In genomic region chr1:109185990-109186703, GRCh38 we compare ENCODE assay signal across 10 cellular contexts. TPM values are rescaled to one million over a fixed set of nuclear protein-coding genes. Genes with fewer than 3 reads are reported as not detected.
DNase-seq lines count a peak whose midpoint lies in the region; ATAC-seq and TF ChIP-seq lines count a peak whose summit lies in the region.
"Had no signal": no experiment of that assay in that cellular context is flagged by ENCODE, and none has a peak within 500 bp of the region (broad histone marks: within the 10 kb centered on the region; RNA-seq: fewer than 3 reads in every experiment).

No MANE protein-coding gene starts in this region.

- no peak for DNase-seq in right atrium auricular region (ENCODE audit: low spot score)
- DNase-seq in cardiac septum (ENCODE audit: low spot score) = no peak
- peak in 1 of 4 donors; percentile 51 for DNase-seq in body of pancreas
- peak; percentile 68 for DNase-seq in upper lobe of right lung
- DNase-seq in LoVo (ENCODE audit: low spot score) = no peak
- no peak for DNase-seq in trophoblast cell
- DNase-seq in UCSD-AML1 (lab: John Stamatoyannopoulos, UW; ENCODE audit: unreplicated experiment) = no peak
- DNase-seq: activated CD4-positive, alpha-beta T cell treated with anti-CD3 and anti-CD28 coated beads for 48 hours; activated effector memory CD4-positive, alpha-beta T cell treated with anti-CD3 and anti-CD28 coated beads, Interleukin-2, amount 50 U/mL, for 16 hours had no signal

- H4K8ac ChIP-seq in trophoblast cell (ENCODE audit: low read depth, low read length) = no peak overlapping the region

- H3K9me3 ChIP-seq in right atrium auricular region (no peaks in the 10 kb centered on the region), body of pancreas (no peaks in the 10 kb centered on the region), muscle layer of duodenum (ENCODE audit: control insufficient read depth in 1 of 2, low read length in 2 of 2) (no peaks in the 10 kb centered on the region), upper lobe of right lung (no peaks in the 10 kb centered on the region), trophoblast cell (ENCODE audit: insufficient read depth, low read depth, low read length) (no peaks in the 10 kb centered on the region)

- no peak overlapping the region for H2BK5ac ChIP-seq in trophoblast cell (ENCODE audit: low read depth, low read length, poor library complexity)

- no peak overlapping the region for H2AFZ ChIP-seq in trophoblast cell (ENCODE audit: insufficient read depth, low read length, poor library complexity)

- WGBS in body of pancreas, 2 donors = 40 to 43% methylated on average over 5 of the region's 5 CpGs
- no CpG with 5 or more reads among the region's 5 CpGs for WGBS in trophoblast cell (ENCODE audit: extremely low coverage, insufficient coverage, insufficient read length)

- H3K4me1 ChIP-seq in right atrium auricular region = peaks cover 0 to 14% of the 10 kb centered on the region in 2 donors
- peaks cover 69% of the 10 kb centered on the region for H3K4me1 ChIP-seq in body of pancreas
- peaks cover 5 to 20% of the 10 kb centered on the region in 2 donors for H3K4me1 ChIP-seq in muscle layer of duodenum (ENCODE audit: control insufficient read depth in 1 of 2, insufficient read depth in 2 of 2, low read length in 2 of 2)
- H3K4me1 ChIP-seq in upper lobe of right lung = peaks cover 20% of the 10 kb centered on the region
- H3K4me1 ChIP-seq in trophoblast cell (ENCODE audit: control insufficient read depth in 1 of 2, insufficient read depth in 2 of 2, low read length in 2 of 2) = peaks cover 0 to 3% of the 10 kb centered on the region in 2 experiments

- no peak for TF ChIP-seq POLR2A in body of pancreas (IDR thresholded peaks at IDR 0.05)

- no peaks in the 10 kb centered on the region for H3K27me3 ChIP-seq in right atrium auricular region
- H3K27me3 ChIP-seq in body of pancreas = no peaks in the 10 kb centered on the region
- no peaks in the 10 kb centered on the region for H3K27me3 ChIP-seq in muscle layer of duodenum (ENCODE audit: low read depth, low read length)
- no peaks in the 10 kb centered on the region for H3K27me3 ChIP-seq in upper lobe of right lung
- no peaks in the 10 kb centered on the region for H3K27me3 ChIP-seq in trophoblast cell (ENCODE audit: insufficient read depth, low read length)

- H3K18ac ChIP-seq in trophoblast cell (ENCODE audit: low read length) = no peak overlapping the region

- TF ChIP-seq CTCF in right atrium auricular region (IDR thresholded peaks at IDR 0.05) (no peak), body of pancreas (IDR thresholded peaks at IDR 0.05) (no peak), upper lobe of right lung (IDR thresholded peaks at IDR 0.05) (no peak)

- H3K4me2 ChIP-seq in trophoblast cell (ENCODE audit: low read length) = no peak overlapping the region

- H3K27ac ChIP-seq in right atrium auricular region (peak overlapping the region; percentile 46 to 68), body of pancreas (peak overlapping the region; percentile 16 to 65 (median 39)), muscle layer of duodenum (ENCODE audit: low read length) (peak overlapping the region; percentile 22), upper lobe of right lung (peak overlapping the region; percentile 90), trophoblast cell (ENCODE audit: low read depth, low read length) (no peak overlapping the region)

- H2BK120ac ChIP-seq in trophoblast cell (ENCODE audit: insufficient read depth, low read length, poor library complexity) = no peak overlapping the region

- H3K4ac ChIP-seq in trophoblast cell (ENCODE audit: low read depth, low read length) = no peak overlapping the region

- H4K91ac ChIP-seq in trophoblast cell (ENCODE audit: low read depth, low read length) = no peak overlapping the region

- H3K4me3 ChIP-seq in right atrium auricular region = no peak overlapping the region
- H3K4me3 ChIP-seq in body of pancreas = no peak overlapping the region
- H3K4me3 ChIP-seq in muscle layer of duodenum (ENCODE audit: low read depth in 1 of 2, low read length in 2 of 2) = no peak overlapping the region
- no peak overlapping the region for H3K4me3 ChIP-seq in upper lobe of right lung
- H3K4me3 ChIP-seq in trophoblast cell (ENCODE audit: low read depth, low read length) = no peak overlapping the region

- no peak overlapping the region for H4K12ac ChIP-seq in trophoblast cell (ENCODE audit: low read depth, low read length)

- H2AK5ac ChIP-seq in trophoblast cell (ENCODE audit: low read length) = no peak overlapping the region

- H3K14ac ChIP-seq in trophoblast cell (ENCODE audit: low read length) = no peak overlapping the region

- no peaks in the 10 kb centered on the region for H3K79me2 ChIP-seq in trophoblast cell (ENCODE audit: control insufficient read depth, insufficient read depth, low read length, poor library complexity)

- no peak overlapping the region for H3K23ac ChIP-seq in trophoblast cell (ENCODE audit: low read length)

- ATAC-seq in body of pancreas (no peak), upper lobe of right lung (peak; percentile 38)

- intact Hi-C loops in cardiac septum (cut with DNase I) (no loop called here), body of pancreas (cut with DNase I) (loop anchor here (5.0 kb wide), 1 partner anchor 44 kb away; no protein-coding TSS in a partner anchor), upper lobe of right lung (cut with DNase I) (no loop called here)

- no peaks in the 10 kb centered on the region for H3K79me1 ChIP-seq in trophoblast cell (ENCODE audit: low read length)

- no peaks in the 10 kb centered on the region for H3K36me3 ChIP-seq in right atrium auricular region
- no peaks in the 10 kb centered on the region for H3K36me3 ChIP-seq in body of pancreas (replicated peaks in 1 of 2; ENCODE audit: insufficient read depth in 1 of 2, low read depth in 2 of 2)
- H3K36me3 ChIP-seq in muscle layer of duodenum (ENCODE audit: control insufficient read depth in 1 of 2, insufficient read depth in 2 of 2, low read length in 2 of 2) = peaks cover 0 to under 1% of the 10 kb centered on the region in 2 donors
- no peaks in the 10 kb centered on the region for H3K36me3 ChIP-seq in upper lobe of right lung
- no peaks in the 10 kb centered on the region for H3K36me3 ChIP-seq in trophoblast cell (ENCODE audit: control insufficient read depth in 1 of 2, insufficient read depth in 2 of 2, low read length in 2 of 2)

- H2BK12ac ChIP-seq in trophoblast cell (ENCODE audit: low read length) = no peak overlapping the region

- no peak overlapping the region for H3K9ac ChIP-seq in trophoblast cell (ENCODE audit: low read length)

RNA-seq across cellular contexts. Expression of gene SARS1, which starts 27.6 kb away (rescaled TPM):
- 100 to 1,000 TPM; 108 to 130 TPM for total RNA-seq in right atrium auricular region
- total RNA-seq in cardiac septum = 104 TPM
- total RNA-seq in body of pancreas = 100 to 1,000 TPM in 1 of 2 donors, 10 to 100 TPM in 1; 65.3 to 123 TPM
- 194 TPM for total RNA-seq in upper lobe of right lung
- 192 and 196 TPM in 2 replicates for polyA plus RNA-seq in trophoblast cell (2013)
